Comparison of ENCODE assay signal across 2 cellular contexts in the genomic region with DNA sequence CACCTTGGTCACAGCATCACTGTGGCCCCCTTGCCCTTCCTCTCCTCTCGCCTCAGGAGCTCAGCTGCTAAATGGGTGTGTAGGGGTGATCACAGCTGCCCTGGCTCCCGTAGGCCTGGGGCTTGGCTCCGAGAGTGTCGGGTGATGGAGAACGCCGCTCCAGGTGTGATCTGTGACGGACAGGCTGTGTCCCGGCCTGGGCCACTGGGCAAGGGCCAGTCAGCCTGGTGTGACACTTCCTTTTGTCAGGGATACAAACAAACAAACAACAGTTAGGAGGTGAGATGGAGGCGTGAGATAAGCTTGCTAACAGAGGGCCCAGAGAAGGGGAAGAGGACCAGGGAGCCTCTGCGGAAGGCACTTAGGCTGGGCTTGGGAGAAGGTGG.
TF ChIP-seq lines count a peak whose summit lies in the region.

No MANE protein-coding gene starts in this region.

TF ChIP-seq in A549, 52 proteins besides CTCF, POLR2A, EP300 and RAD21:
- TF ChIP-seq, protein P1, sequence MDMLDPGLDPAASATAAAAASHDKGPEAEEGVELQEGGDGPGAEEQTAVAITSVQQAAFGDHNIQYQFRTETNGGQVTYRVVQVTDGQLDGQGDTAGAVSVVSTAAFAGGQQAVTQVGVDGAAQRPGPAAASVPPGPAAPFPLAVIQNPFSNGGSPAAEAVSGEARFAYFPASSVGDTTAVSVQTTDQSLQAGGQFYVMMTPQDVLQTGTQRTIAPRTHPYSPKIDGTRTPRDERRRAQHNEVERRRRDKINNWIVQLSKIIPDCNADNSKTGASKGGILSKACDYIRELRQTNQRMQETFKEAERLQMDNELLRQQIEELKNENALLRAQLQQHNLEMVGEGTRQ (IDR thresholded peaks at IDR 0.05) = no peak
- no peak for TF ChIP-seq FOSB (CRISPR knock-in tag; IDR thresholded peaks at IDR 0.05)
- no peak for TF ChIP-seq FOXS1 (CRISPR knock-in tag; IDR thresholded peaks at IDR 0.05)

TF ChIP-seq in endothelial cell of umbilical vein, 7 proteins besides CTCF, POLR2A, EP300 and RAD21 (continued from another document):
- TF ChIP-seq, protein P2, sequence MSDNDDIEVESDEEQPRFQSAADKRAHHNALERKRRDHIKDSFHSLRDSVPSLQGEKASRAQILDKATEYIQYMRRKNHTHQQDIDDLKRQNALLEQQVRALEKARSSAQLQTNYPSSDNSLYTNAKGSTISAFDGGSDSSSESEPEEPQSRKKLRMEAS (IDR thresholded peaks at IDR 0.05; ENCODE audit: insufficient read depth, insufficient read length) = no peak
- TF ChIP-seq POLR2AphosphoS5 (IDR thresholded peaks at IDR 0.05; ENCODE audit: insufficient read depth, low read depth, low read length) = no peak
- no peak for TF ChIP-seq EZH2 (IDR thresholded peaks at IDR 0.05; ENCODE audit: borderline replicate concordance, low read depth, low read length, severe bottlenecking)
